In genomic region chr12:113358381-113359132, GRCh38 we compare ENCODE assay signal across 8 cellular contexts. TPM values are rescaled to one million over a fixed set of nuclear protein-coding genes. Genes with fewer than 3 reads are reported as not detected.
DNase-seq lines count a peak whose midpoint lies in the region; ATAC-seq, FAIRE-seq and TF ChIP-seq lines count a peak whose summit lies in the region.

A gene with protein sequence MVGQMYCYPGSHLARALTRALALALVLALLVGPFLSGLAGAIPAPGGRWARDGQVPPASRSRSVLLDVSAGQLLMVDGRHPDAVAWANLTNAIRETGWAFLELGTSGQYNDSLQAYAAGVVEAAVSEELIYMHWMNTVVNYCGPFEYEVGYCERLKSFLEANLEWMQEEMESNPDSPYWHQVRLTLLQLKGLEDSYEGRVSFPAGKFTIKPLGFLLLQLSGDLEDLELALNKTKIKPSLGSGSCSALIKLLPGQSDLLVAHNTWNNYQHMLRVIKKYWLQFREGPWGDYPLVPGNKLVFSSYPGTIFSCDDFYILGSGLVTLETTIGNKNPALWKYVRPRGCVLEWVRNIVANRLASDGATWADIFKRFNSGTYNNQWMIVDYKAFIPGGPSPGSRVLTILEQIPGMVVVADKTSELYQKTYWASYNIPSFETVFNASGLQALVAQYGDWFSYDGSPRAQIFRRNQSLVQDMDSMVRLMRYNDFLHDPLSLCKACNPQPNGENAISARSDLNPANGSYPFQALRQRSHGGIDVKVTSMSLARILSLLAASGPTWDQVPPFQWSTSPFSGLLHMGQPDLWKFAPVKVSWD (plus strand): TSS chr12:113358587. CDS start chr12:113358601, 14 bp downstream.

- DNase-seq in D341Med (ENCODE audit: low spot score) (peak; percentile 99), OCI-LY7 (ENCODE audit: low spot score) (peak; percentile 96), activated T-cell treated with anti-CD3 and anti-CD28 coated beads for 1 hour (ENCODE audit: low read depth) (peak; percentile 92), endothelial cell of umbilical vein (ENCODE audit: low read depth, low spot score) (peak; percentile 95)
- DNase-seq in stimulated activated CD8-positive, alpha-beta memory T cell treated with anti-CD3 and anti-CD28 coated beads, Interleukin-2, amount 100 ng/mL, for 48 hours (ENCODE audit: low read depth in 2 of 2), result peak; percentile 90 to 93

- dilution Hi-C loops in endothelial cell of umbilical vein (cut with MboI; ENCODE audit: extremely low pct_ligation_motif_present, low sequenced_read_pairs), result no loop called here

- H3K27me3 ChIP-seq in HUES48 (ENCODE audit: control insufficient read depth, insufficient read depth, low read length) (no peaks in the 10 kb centered on the region), endothelial cell of umbilical vein (ENCODE audit: control insufficient read depth in 2 of 2, insufficient read depth in 2 of 2, low read length in 2 of 2) (no peaks in the 10 kb centered on the region), mononuclear cell (ENCODE audit: insufficient read depth, low read length) (no peaks in the 10 kb centered on the region)

- H3K27ac ChIP-seq in HUES48 (ENCODE audit: low read depth, low read length) (peak within 1 kb of the TSS; percentile 20), OCI-LY7 (ENCODE audit: low read depth, low read length, poor library complexity, severe bottlenecking) (no peak within 1 kb of the TSS), endothelial cell of umbilical vein (ENCODE audit: insufficient read depth, low read depth, low read length) (peak within 1 kb of the TSS; percentile 20)

- ATAC-seq in GM21423 (IDR thresholded peaks at IDR 0.05; ENCODE audit: unreplicated experiment), result peak; percentile 89

- H3K9me3 ChIP-seq in HUES48 (ENCODE audit: control insufficient read depth, insufficient read depth, low read length) (no peaks in the 10 kb centered on the region), OCI-LY7 (ENCODE audit: low read length) (no peaks in the 10 kb centered on the region), endothelial cell of umbilical vein (replicated peaks; ENCODE audit: control insufficient read depth, insufficient read depth, low read length) (no peaks in the 10 kb centered on the region), mononuclear cell (ENCODE audit: low read depth, low read length) (no peaks in the 10 kb centered on the region)

- no peaks in the 10 kb centered on the region for H3K9me1 ChIP-seq in endothelial cell of umbilical vein (replicated peaks; ENCODE audit: control insufficient read depth, extremely low read depth, insufficient read depth, low read length)

- peak; percentile 70 for TF ChIP-seq POLR2A in endothelial cell of umbilical vein (IDR thresholded peaks at IDR 0.05; ENCODE audit: low read depth, low read length)

- BruUV-seq in OCI-LY7 (replicated peaks; lab: Mats Ljungman, UMichigan) (no TSS peak), endothelial cell of umbilical vein (replicated peaks; lab: Mats Ljungman, UMichigan) (no TSS peak)

- H3K4me2 ChIP-seq in OCI-LY7 (ENCODE audit: low read length) (peak within 1 kb of the TSS; percentile 97), endothelial cell of umbilical vein (ENCODE audit: insufficient read depth, low read length) (peak within 1 kb of the TSS; percentile 79)

- TF ChIP-seq CTCF in OCI-LY7 (conservative IDR thresholded peaks at IDR 0.05; ENCODE audit: low read length) (no peak), endothelial cell of umbilical vein (IDR thresholded peaks at IDR 0.05; ENCODE audit: extremely low read depth in 1 of 2, insufficient read depth in 1 of 2, low read depth in 1 of 2, low read length in 2 of 2) (no peak)

- H3K4me3 ChIP-seq in HUES48 (ENCODE audit: low read depth, low read length) (peak within 1 kb of the TSS; percentile 86), OCI-LY7 (ENCODE audit: low read depth, low read length, poor library complexity, severe bottlenecking) (peak within 1 kb of the TSS; percentile 95), endothelial cell of umbilical vein (replicated peaks in 1 of 3; ENCODE audit: insufficient read depth in 1 of 3, low read depth in 1 of 3, low read length in 3 of 3) (peak within 1 kb of the TSS; percentile 35 to 62 (median 57)), mononuclear cell (ENCODE audit: low read length) (peak within 1 kb of the TSS; percentile 63)

- CTCF ChIA-PET in OCI-LY7 (lab: Charles Lee; ENCODE audit: unreplicated experiment), result interaction anchor here (0.6 kb wide), 1 partner anchor 120 kb away, joined by 5 read pairs; no protein-coding TSS in a partner anchor
- CTCF ChIA-PET in endothelial cell of umbilical vein (lab: Charles Lee), result interaction anchor here (0.7 to 1.5 kb wide), 6 partner anchors 11 to 164 kb away, joined by 3 to 6 read pairs (median 4); partner anchors contain the start of gene SLC8B1

- H3K36me3 ChIP-seq in HUES48 (ENCODE audit: control insufficient read depth, insufficient read depth, low read length), result 0 out of 2 replicates have a peak, but pooled peaks cover 2% of the 10 kb centered on the region
- no peaks in the 10 kb centered on the region for H3K36me3 ChIP-seq in OCI-LY7 (ENCODE audit: insufficient read depth, low read length)
- no peaks in the 10 kb centered on the region for H3K36me3 ChIP-seq in endothelial cell of umbilical vein (ENCODE audit: control insufficient read depth in 2 of 2, extremely low read depth in 1 of 2, insufficient read depth in 2 of 2, low read length in 2 of 2)

- no peaks in the 10 kb centered on the region for H3K79me2 ChIP-seq in OCI-LY7 (ENCODE audit: insufficient read depth, low read depth, low read length)
- peaks cover 9% of the 10 kb centered on the region for H3K79me2 ChIP-seq in endothelial cell of umbilical vein (ENCODE audit: control insufficient read depth, insufficient read depth, low read length)

- POLR2A ChIA-PET in OCI-LY7 (lab: Charles Lee), result interaction anchor here (0.6 to 1.0 kb wide), 5 partner anchors 11 to 811 kb away, joined by 3 to 8 read pairs (median 3); partner anchors contain the start of gene SLC8B1
- POLR2A ChIA-PET in endothelial cell of umbilical vein (lab: Charles Lee), result interaction anchor here (0.6 kb wide), 1 partner anchor 32 kb away, joined by 3 read pairs; no protein-coding TSS in a partner anchor

- FAIRE-seq in endothelial cell of umbilical vein (lab: Jason Lieb, UNC), result peak; percentile 92

- H3K9ac ChIP-seq in HUES48 (ENCODE audit: low read depth, low read length) (peak within 1 kb of the TSS; percentile 56), endothelial cell of umbilical vein (replicated peaks; ENCODE audit: extremely low read depth, insufficient read depth, low read length) (peak within 1 kb of the TSS; percentile 62)

- H4K20me1 ChIP-seq in OCI-LY7 (ENCODE audit: insufficient read depth, low read length) (0 out of 2 replicates have a peak, but pooled peaks cover 10% of the 10 kb centered on the region), endothelial cell of umbilical vein (replicated peaks; ENCODE audit: control insufficient read depth, extremely low read depth, insufficient read depth, low read length) (no peaks in the 10 kb centered on the region)

- intact Hi-C loops in OCI-LY7 (cut with micrococcal nuclease; ENCODE audit: unreplicated experiment) (loop anchor here (1.0 to 2.0 kb wide), 2 partner anchors 23 to 46 kb away; partner anchors contain the start of gene SLC8B1), endothelial cell of umbilical vein (cut with micrococcal nuclease) (loop anchor here (1.0 kb wide), 6 partner anchors 23 to 173 kb away; partner anchors contain the start of genes DDX54, RITA1, SDSL and SLC8B1)

- H3K4me1 ChIP-seq in HUES48 (ENCODE audit: control insufficient read depth, insufficient read depth, low read length) (peaks cover 7% of the 10 kb centered on the region; the same call in 1 of the 2 replicates), OCI-LY7 (ENCODE audit: insufficient read depth, low read length, poor library complexity, severe bottlenecking) (peaks cover 19% of the 10 kb centered on the region), endothelial cell of umbilical vein (ENCODE audit: control insufficient read depth, extremely low read depth, insufficient read depth, low read length) (peaks cover 6% of the 10 kb centered on the region), mononuclear cell (ENCODE audit: insufficient read depth, low read length) (peaks cover 32% of the 10 kb centered on the region)

- H3K9me2 ChIP-seq in OCI-LY7 (ENCODE audit: insufficient read depth, low read length), result no peaks in the 10 kb centered on the region

- H2AFZ ChIP-seq in OCI-LY7 (ENCODE audit: low read length), result peak within 1 kb of the TSS; percentile 91
- peak within 1 kb of the TSS; percentile 87 for H2AFZ ChIP-seq in endothelial cell of umbilical vein (ENCODE audit: low read depth, low read length)

TF ChIP-seq in endothelial cell of umbilical vein, 7 proteins besides CTCF, POLR2A, EP300 and RAD21:
- no peak for TF ChIP-seq JUN (IDR thresholded peaks at IDR 0.05; ENCODE audit: borderline replicate concordance, insufficient read depth, insufficient read length, low read depth)
- TF ChIP-seq POLR2AphosphoS5 (IDR thresholded peaks at IDR 0.05; ENCODE audit: insufficient read depth, low read depth, low read length), result peak; percentile 92
- no peak for TF ChIP-seq EZH2 (IDR thresholded peaks at IDR 0.05; ENCODE audit: borderline replicate concordance, low read depth, low read length, severe bottlenecking)
- peak; percentile 21 for TF ChIP-seq FOS (IDR thresholded peaks at IDR 0.05; ENCODE audit: borderline replicate concordance, insufficient read depth, low read length)
- TF ChIP-seq, protein P1, sequence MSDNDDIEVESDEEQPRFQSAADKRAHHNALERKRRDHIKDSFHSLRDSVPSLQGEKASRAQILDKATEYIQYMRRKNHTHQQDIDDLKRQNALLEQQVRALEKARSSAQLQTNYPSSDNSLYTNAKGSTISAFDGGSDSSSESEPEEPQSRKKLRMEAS (IDR thresholded peaks at IDR 0.05; ENCODE audit: insufficient read depth, insufficient read length), result peak; percentile 78
- no peak for TF ChIP-seq MYC (IDR thresholded peaks at IDR 0.05; ENCODE audit: low read depth, low read length)

RNA-seq across cellular contexts. Expression of the gene that starts here (rescaled TPM):
- total RNA-seq in OCI-LY7 (2014; rRNA removed; shearing (Covaris generic)), result 2.3 and 3.4 TPM in 2 replicates
- total RNA-seq in OCI-LY7 (2022) (9.1 and 14.4 TPM in 2 replicates), endothelial cell of umbilical vein (44.8 and 46.8 TPM in 2 replicates), mononuclear cell (15.3 TPM)
- polyA plus RNA-seq in endothelial cell of umbilical vein, result 20.3 and 24.4 TPM in 2 replicates
- 18.7 and 19.9 TPM in 2 replicates for polyA plus RNA-seq in endothelial cell of umbilical vein (2011; cell fraction: cytosol; rRNA removed)
- 11.3 TPM in 2 replicates for polyA plus RNA-seq in endothelial cell of umbilical vein (2011; cell fraction: nucleus; rRNA removed)
- 34.8 and 40.2 TPM in 2 replicates for polyA plus RNA-seq in endothelial cell of umbilical vein (2012)
- 46.2 and 53.5 TPM in 2 replicates for polyA minus RNA-seq in endothelial cell of umbilical vein
- 11.6 TPM for polyA minus RNA-seq in endothelial cell of umbilical vein (2011; cell fraction: cytosol; rRNA and poly(A)+ RNA removed)
- 11.0 and 11.3 TPM in 2 replicates for polyA minus RNA-seq in endothelial cell of umbilical vein (2011; cell fraction: nucleus; rRNA and poly(A)+ RNA removed)
